Comparison of ENCODE assay signal across 10 cellular contexts in the genomic region with DNA sequence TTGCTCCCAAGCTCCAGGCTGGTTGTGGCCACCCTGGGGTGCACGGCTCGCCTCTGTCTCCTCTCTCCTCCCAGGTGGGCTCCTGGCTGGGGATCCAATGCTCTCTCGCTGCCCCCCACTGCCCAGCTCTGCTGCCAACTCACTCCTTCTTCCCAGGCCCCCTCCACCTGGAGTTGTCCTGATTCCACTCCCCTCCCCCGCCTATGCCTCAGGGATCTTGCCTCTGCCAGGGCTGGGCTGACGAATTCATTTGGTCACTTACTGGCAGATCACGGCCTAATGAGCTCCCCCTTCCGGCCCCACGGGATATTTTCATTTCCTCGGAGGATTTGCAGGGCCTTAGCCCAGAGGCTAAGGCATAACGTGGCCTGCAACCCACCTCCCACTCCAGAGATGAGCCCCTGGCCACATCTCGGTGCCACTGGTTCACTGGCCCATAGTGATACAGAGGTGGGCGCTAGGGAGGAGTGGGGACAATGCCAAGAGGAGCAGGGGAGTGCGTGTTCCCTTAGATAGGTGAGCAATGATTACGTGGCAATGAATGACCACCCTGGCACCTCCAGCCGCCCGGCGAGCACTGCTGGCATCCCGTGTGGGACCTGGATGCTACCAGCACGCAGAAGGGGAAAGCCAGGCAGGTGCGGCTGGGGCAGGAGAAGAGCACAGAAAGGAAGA.
A peak's percentile ranks its signal among the peaks of the same experiment; 100 is the strongest.
DNase-seq lines count a peak whose midpoint lies in the region; ATAC-seq and TF ChIP-seq lines count a peak whose summit lies in the region.
"Had no signal": no experiment of that assay in that cellular context is flagged by ENCODE, and none has a peak within 500 bp of the region (broad histone marks: within the 10 kb centered on the region; RNA-seq: fewer than 3 reads in every experiment).

No MANE protein-coding gene starts in this region.

- H2AFZ ChIP-seq in MM.1S (ENCODE audit: low read length): no peak overlapping the region

- no peak overlapping the region for H3K4me3 Mint-ChIP-seq in chondrocyte (ENCODE audit: unreplicated experiment)
- no peak overlapping the region for H3K4me3 Mint-ChIP-seq in osteocyte (ENCODE audit: unreplicated experiment)

- H3K9ac ChIP-seq in MM.1S (ENCODE audit: low read length): no peak overlapping the region

- no peaks in the 10 kb centered on the region for H3F3A ChIP-seq in MM.1S (ENCODE audit: insufficient read depth, low read length)

- in situ Hi-C loops in G401 (cut with HindIII; ENCODE audit: low sequenced_read_pairs): no loop called here

- no peaks in the 10 kb centered on the region for H3K4me1 ChIP-seq in MM.1S (ENCODE audit: low read length)

- H3K27ac Mint-ChIP-seq in chondrocyte (ENCODE audit: unreplicated experiment) (no peak overlapping the region), osteocyte (ENCODE audit: unreplicated experiment) (no peak overlapping the region)

- H3K36me3 Mint-ChIP-seq in chondrocyte (ENCODE audit: low read depth) (no peaks in the 10 kb centered on the region), osteocyte (ENCODE audit: unreplicated experiment) (no peaks in the 10 kb centered on the region)

- no peak overlapping the region for H3K27ac ChIP-seq in MM.1S (ENCODE audit: low read length)
- H3K27ac ChIP-seq: neutrophil had no signal

- H3K4me2 ChIP-seq in MM.1S (ENCODE audit: low read depth, low read length): no peak overlapping the region

- no peaks in the 10 kb centered on the region for H3K27me3 Mint-ChIP-seq in chondrocyte (ENCODE audit: low read depth)
- no peaks in the 10 kb centered on the region for H3K27me3 Mint-ChIP-seq in osteocyte (ENCODE audit: unreplicated experiment)

- no peaks in the 10 kb centered on the region for H3K9me2 ChIP-seq in MM.1S (replicated peaks; ENCODE audit: insufficient read depth, low read length)

- TF ChIP-seq CTCF in MM.1S (IDR thresholded peaks at IDR 0.05; ENCODE audit: low read length) (peak; percentile 40), chondrocyte (IDR thresholded peaks at IDR 0.05) (peak; percentile 57), osteocyte (IDR thresholded peaks at IDR 0.05) (no peak)

- H3K4me3 ChIP-seq in MM.1S (ENCODE audit: low read length): no peak overlapping the region

- H3K9me3 ChIP-seq in MM.1S (replicated peaks; ENCODE audit: insufficient read depth, low read length): no peaks in the 10 kb centered on the region
- H3K9me3 ChIP-seq: neutrophil had no signal

- peaks cover 37% of the 10 kb centered on the region for H3K27me3 ChIP-seq in MM.1S (replicated peaks; ENCODE audit: insufficient read depth, low read length)

- H3K9me3 Mint-ChIP-seq in chondrocyte (ENCODE audit: low read depth) (no peaks in the 10 kb centered on the region), osteocyte (ENCODE audit: unreplicated experiment) (peaks cover 25% of the 10 kb centered on the region)

- DNase-seq in G401 (ENCODE audit: low spot score) (peak; percentile 7), MM.1S (peak; percentile 27), chondrocyte (ENCODE audit: low spot score) (no peak), osteocyte (ENCODE audit: extremely low spot score, unreplicated experiment) (peak; percentile 73), NCI-H2081 treated with DMSO at 0.1 percent for 48 hours (lab: John Stamatoyannopoulos, UW) (no peak), cerebellar nuclear complex (lab: John Stamatoyannopoulos, UW) (no peak)
- DNase-seq: IMR-90 had no signal

- ATAC-seq in activated CD4-positive, CD25-positive, alpha-beta regulatory T cell treated with anti-CD3 and anti-CD28 coated beads, Interleukin-2, amount 50 U/mL, for 24 hours: no peak
- ATAC-seq in HG03342 (IDR thresholded peaks at IDR 0.05; ENCODE audit: unreplicated experiment): no peak

- no peaks in the 10 kb centered on the region for H4K20me1 ChIP-seq in MM.1S (ENCODE audit: insufficient read depth, low read length)

- H3K4me1 Mint-ChIP-seq in chondrocyte (ENCODE audit: low read depth): no peaks in the 10 kb centered on the region
- H3K4me1 Mint-ChIP-seq in osteocyte (ENCODE audit: unreplicated experiment): no peaks in the 10 kb centered on the region

- H3K79me2 ChIP-seq in MM.1S (ENCODE audit: low read length): no peaks in the 10 kb centered on the region

- H3K36me3 ChIP-seq in MM.1S (replicated peaks; ENCODE audit: insufficient read depth, low read length): no peaks in the 10 kb centered on the region
- H3K36me3 ChIP-seq: neutrophil had no signal

Comparison
In these comparisons a context has a peak if more than half of its experiments do, and no peak if none do; other contexts are left out.
1. DNase-seq: peak in G401 (single experiment), MM.1S (single experiment) and osteocyte (single experiment); none in chondrocyte (single experiment), NCI-H2081 treated with DMSO at 0.1 percent for 48 hours (single experiment) and cerebellar nuclear complex (0 of 2).